ENCODE assay signal across 15 cellular contexts in genomic region chr20:5153612-5154542, GRCh38. TPM values are rescaled to one million over a fixed set of nuclear protein-coding genes. Genes with fewer than 3 reads are reported as not detected.
DNase-seq lines count a peak whose midpoint lies in the region; ATAC-seq, FAIRE-seq and TF ChIP-seq lines count a peak whose summit lies in the region.
"Had no signal": no experiment of that assay in that cellular context is flagged by ENCODE, and none has a peak within 500 bp of the region (broad histone marks: within the 10 kb centered on the region; RNA-seq: fewer than 3 reads in every experiment).

No MANE protein-coding gene starts in this region.

- no peaks in the 10 kb centered on the region for H3K27me3 Mint-ChIP-seq in activated naive CD8-positive, alpha-beta T cell
- H3K27me3 Mint-ChIP-seq: central memory CD8-positive, alpha-beta T cell; naive B cell had no signal

- in situ Hi-C loops in GM23248 (cut with MboI): no loop called here

- no peak overlapping the region for H3K4me2 ChIP-seq in GM23248 (ENCODE audit: unreplicated experiment)

- H3F3A ChIP-seq in GM23248 (ENCODE audit: insufficient read depth): 0 out of 2 replicates have a peak, but pooled peaks cover 8% of the 10 kb centered on the region

- H3K27ac ChIP-seq in GM23248: no peak overlapping the region
- H3K27ac ChIP-seq: 22Rv1, esophagus squamous epithelium, thyroid gland had no signal

- no peak for TF ChIP-seq POLR2A in GM12892 (IDR thresholded peaks at IDR 0.05; ENCODE audit: low read depth, low read length)

- H3K9me3 ChIP-seq in GM23248 (ENCODE audit: low read depth): no peaks in the 10 kb centered on the region
- H3K9me3 ChIP-seq: esophagus squamous epithelium, thyroid gland had no signal

- no peaks in the 10 kb centered on the region for H3K27me3 ChIP-seq in GM23248 (replicated peaks; ENCODE audit: insufficient read depth)
- H3K27me3 ChIP-seq: esophagus squamous epithelium, thyroid gland had no signal

- peaks cover 95% of the 10 kb centered on the region for H3K79me2 ChIP-seq in GM23248 (ENCODE audit: insufficient read depth)

- peak overlapping the region; percentile 41 for H3K27ac Mint-ChIP-seq in activated naive CD8-positive, alpha-beta T cell

- no peak for ATAC-seq in HG03139 (IDR thresholded peaks at IDR 0.05; ENCODE audit: unreplicated experiment)

- DNase-seq in DMS53 (lab: John Stamatoyannopoulos, UW) (peak; percentile 11), DMS53 treated with DMSO at 0.1 percent for 48 hours (lab: John Stamatoyannopoulos, UW; ENCODE audit: unreplicated experiment) (no peak), GM23248 (peak; percentile 18), kidney tubule cell (ENCODE audit: low spot score) (peak; percentile 91), HTR-8/SVneo (ENCODE audit: insufficient read length, low spot score) (no peak), GM12892 (ENCODE audit: insufficient read length) (no peak)
- DNase-seq: esophagus squamous epithelium, naive B cell, NCI-H226, SHP77, thyroid gland had no signal

- H2AFZ ChIP-seq in GM23248: no peak overlapping the region

- H3K4me1 Mint-ChIP-seq in activated naive CD8-positive, alpha-beta T cell (ENCODE audit: low read depth): peaks cover 77% of the 10 kb centered on the region

- WGBS in GM23248 (ENCODE audit: low coverage in 1 of 2, low lambda C conversion rate in 2 of 2, missing lambda C conversion rate in 2 of 2), 2 experiments: 90 to 93% methylated on average over 5 of the region's 5 CpGs

- peaks cover 10% of the 10 kb centered on the region for H3K4me1 ChIP-seq in GM23248 (ENCODE audit: insufficient read depth)

- no peaks in the 10 kb centered on the region for H3K9me3 Mint-ChIP-seq in activated naive CD8-positive, alpha-beta T cell (ENCODE audit: low read depth)
- H3K9me3 Mint-ChIP-seq: central memory CD8-positive, alpha-beta T cell had no signal

- peaks cover 7% of the 10 kb centered on the region for H3K36me3 Mint-ChIP-seq in activated naive CD8-positive, alpha-beta T cell
- H3K36me3 Mint-ChIP-seq: naive B cell had no signal

- no peak for FAIRE-seq in HTR-8/SVneo (lab: Jason Lieb, UNC)
- no peak for FAIRE-seq in GM12892 (lab: Jason Lieb, UNC)

- H3K4me3 Mint-ChIP-seq in activated naive CD8-positive, alpha-beta T cell: no peak overlapping the region
- H3K4me3 Mint-ChIP-seq: central memory CD8-positive, alpha-beta T cell; naive B cell had no signal

- H4K20me1 ChIP-seq in GM23248 (ENCODE audit: insufficient read depth): 0 out of 2 replicates have a peak, but pooled peaks cover 3% of the 10 kb centered on the region

- H3K36me3 ChIP-seq in GM23248 (ENCODE audit: low read depth): no peaks in the 10 kb centered on the region
- H3K36me3 ChIP-seq: esophagus squamous epithelium, thyroid gland had no signal

- H3K9me2 ChIP-seq in GM23248 (ENCODE audit: insufficient read depth): no peaks in the 10 kb centered on the region

- H3K9ac ChIP-seq in GM23248: no peak overlapping the region

- no peak overlapping the region for H3K4me3 ChIP-seq in GM23248
- H3K4me3 ChIP-seq: esophagus squamous epithelium, thyroid gland had no signal

RNA-seq across cellular contexts. Expression of gene CDS2, which starts 27.1 kb away (rescaled TPM):
- 31.6 and 37.1 TPM in 2 replicates for total RNA-seq in GM23248 (2014; rRNA removed; shearing (Covaris generic))
- polyA plus RNA-seq in GM23248 (2016; fragmentation: Nextera tagmentation; extraction: Ambion mirVana): 29.4 and 32.1 TPM in 2 replicates
- 17.6 TPM for polyA plus RNA-seq in GM12892 (2012; ENCODE audit: missing spikeins)

RNA-seq across cellular contexts. Expression of gene PCNA, which starts 34.1 kb away (rescaled TPM):
- 116 and 117 TPM in 2 replicates for total RNA-seq in GM23248 (2014; rRNA removed; shearing (Covaris generic))
- 84.8 and 88.1 TPM in 2 replicates for polyA plus RNA-seq in GM23248 (2016; fragmentation: Nextera tagmentation; extraction: Ambion mirVana)
- polyA plus RNA-seq in GM12892 (2012; ENCODE audit: missing spikeins): 449 TPM

RNA-seq across cellular contexts. Expression of gene TMEM230, which starts 41.0 kb away (rescaled TPM):
- total RNA-seq in GM23248 (2014; rRNA removed; shearing (Covaris generic)): 171 and 174 TPM in 2 replicates
- 233 and 249 TPM in 2 replicates for polyA plus RNA-seq in GM23248 (2016; fragmentation: Nextera tagmentation; extraction: Ambion mirVana)
- 96.2 TPM for polyA plus RNA-seq in GM12892 (2012; ENCODE audit: missing spikeins)

Comparison
In these comparisons a context has a peak if more than half of its experiments do, and no peak if none do; other contexts are left out.
1. DNase-seq: peak in DMS53 (single experiment), GM23248 (single experiment) and kidney tubule cell (single experiment); none in DMS53 treated with DMSO at 0.1 percent for 48 hours (single experiment), HTR-8/SVneo (single experiment) and GM12892 (single experiment).